In the genomic region with DNA sequence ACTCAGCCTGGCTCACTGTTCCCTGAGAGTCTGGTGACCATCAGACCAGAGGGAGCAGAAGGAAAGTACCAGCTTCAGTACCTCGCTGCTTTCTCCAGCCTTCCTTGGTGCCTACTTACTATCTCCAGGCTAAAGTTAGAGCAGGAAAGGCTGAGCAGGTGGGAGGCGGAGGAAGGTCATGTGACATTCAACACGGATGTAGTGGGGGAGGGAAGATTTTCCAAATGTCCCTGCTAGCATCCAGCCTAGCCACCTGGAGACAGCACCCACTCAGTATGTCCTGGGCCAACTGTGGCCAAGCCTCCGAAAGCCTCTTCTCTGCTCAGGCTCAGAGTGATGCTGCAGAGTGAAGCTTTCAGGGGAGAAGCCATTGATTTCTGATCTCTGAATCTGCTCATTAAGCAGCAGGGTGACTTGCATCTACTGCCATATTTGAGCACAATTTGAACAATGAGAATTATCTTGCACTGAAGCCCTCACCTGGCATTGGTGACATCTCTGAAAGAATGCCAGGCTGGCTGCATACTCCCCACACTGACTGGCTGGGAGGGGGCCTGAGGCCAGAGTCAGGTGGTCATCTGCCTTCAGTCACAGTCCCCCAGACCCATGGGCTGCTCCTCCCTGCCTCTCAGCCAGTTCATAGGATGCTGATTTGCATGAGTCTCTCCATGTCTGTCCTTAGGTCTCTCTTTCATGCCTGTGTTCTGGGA, we compare ENCODE assay signal across 18 cellular contexts.
"Had no signal": no experiment of that assay in that cellular context is flagged by ENCODE, and none has a peak within 500 bp of the region (broad histone marks: within the 10 kb centered on the region; RNA-seq: fewer than 3 reads in every experiment).

No MANE protein-coding gene starts in this region.

- H3K4me1 ChIP-seq: colonic mucosa, foreskin keratinocyte, upper lobe of right lung had no signal

- H3K36me3 ChIP-seq: colonic mucosa, ovary, thoracic aorta, upper lobe of right lung, WERI-Rb-1 had no signal

- H3K27ac ChIP-seq: colonic mucosa, foreskin keratinocyte, ovary, thoracic aorta, upper lobe of right lung, WERI-Rb-1 had no signal

- H3K27ac Mint-ChIP-seq: activated CD4-positive, alpha-beta memory T cell treated with anti-CD3 and anti-CD28 coated beads, Interleukin-2, amount 10 ng/mL, durations not matched to agents 7 days and 5 days; activated naive CD4-positive, alpha-beta T cell treated with anti-CD3 and anti-CD28 coated beads, Interleukin-2, amount 50 U/mL, for 72 hours; immature natural killer cell; mesothelial cell of epicardium; T-helper 1 cell treated with Interleukin-12 subunit alpha and Interleukin-12 subunit beta and Interleukin-4 antibody, amounts not matched to agents 30 μg/mL and 1 μg/mL, for 36 hours had no signal

- H3K9me3 Mint-ChIP-seq: activated CD4-positive, alpha-beta memory T cell treated with anti-CD3 and anti-CD28 coated beads, Interleukin-2, amount 10 ng/mL, durations not matched to agents 7 days and 5 days; activated naive CD4-positive, alpha-beta T cell treated with anti-CD3 and anti-CD28 coated beads, Interleukin-2, amount 50 U/mL, for 72 hours; activated T-cell treated with anti-CD3 and anti-CD28 coated beads, Interleukin-2, amount 50 U/mL, for 4 hours; immature natural killer cell; mesothelial cell of epicardium; neural crest cell; T-helper 1 cell treated with Interleukin-12 subunit alpha and Interleukin-12 subunit beta and Interleukin-4 antibody, amounts not matched to agents 30 μg/mL and 1 μg/mL, for 36 hours had no signal

- DNase-seq: activated CD4-positive, alpha-beta memory T cell treated with anti-CD3 and anti-CD28 coated beads, Interleukin-2, amount 10 ng/mL, durations not matched to agents 7 days and 5 days; activated CD4-positive, alpha-beta T cell treated with anti-CD3 and anti-CD28 coated beads for 4 hours; activated effector memory CD4-positive, alpha-beta T cell treated with Interleukin-2 at 50 U/mL for 16 hours; activated T-cell treated with anti-CD3 and anti-CD28 coated beads, Interleukin-2, amount 50 U/mL, for 4 hours; colonic mucosa; effector CD8-positive, alpha-beta T cell; foreskin keratinocyte; immature natural killer cell; ovary; stimulated activated CD4-positive, alpha-beta T cell treated with anti-CD3 and anti-CD28 coated beads, Interleukin-2, amount 100 ng/mL, for 24 hours; upper lobe of right lung; WERI-Rb-1 had no signal

- H3K4me3 Mint-ChIP-seq: activated CD4-positive, alpha-beta memory T cell treated with anti-CD3 and anti-CD28 coated beads, Interleukin-2, amount 10 ng/mL, durations not matched to agents 7 days and 5 days; activated T-cell treated with anti-CD3 and anti-CD28 coated beads, Interleukin-2, amount 50 U/mL, for 4 hours; immature natural killer cell; mesothelial cell of epicardium; neural crest cell; T-helper 1 cell treated with Interleukin-12 subunit alpha and Interleukin-12 subunit beta and Interleukin-4 antibody, amounts not matched to agents 30 μg/mL and 1 μg/mL, for 36 hours had no signal

- H3K27me3 ChIP-seq: colonic mucosa, ovary, upper lobe of right lung had no signal

- ATAC-seq: activated naive CD4-positive, alpha-beta T cell treated with anti-CD3 and anti-CD28 coated beads, Interleukin-2, amount 50 U/mL, for 72 hours; activated T-cell treated with anti-CD3 and anti-CD28 coated beads, Interleukin-2, amount 50 U/mL, for 4 hours; foreskin keratinocyte; upper lobe of right lung had no signal

- H3K4me1 Mint-ChIP-seq: immature natural killer cell, mesothelial cell of epicardium had no signal

- H3K4me3 ChIP-seq: colonic mucosa, lung, ovary, thoracic aorta, upper lobe of right lung had no signal

- H3K9me3 ChIP-seq: colonic mucosa, ovary, thoracic aorta, upper lobe of right lung had no signal

- H3K36me3 Mint-ChIP-seq: activated naive CD4-positive, alpha-beta T cell treated with anti-CD3 and anti-CD28 coated beads, Interleukin-2, amount 50 U/mL, for 72 hours; immature natural killer cell; mesothelial cell of epicardium had no signal
